In genomic region chr9:70402213-70402612, GRCh38 we compare ENCODE assay signal across 12 cellular contexts. TPM values are rescaled to one million over a fixed set of nuclear protein-coding genes. Genes with fewer than 3 reads are reported as not detected.
"Had no signal": no experiment of that assay in that cellular context is flagged by ENCODE, and none has a peak within 500 bp of the region (broad histone marks: within the 10 kb centered on the region; RNA-seq: fewer than 3 reads in every experiment).

No MANE protein-coding gene starts in this region.

- DNase-seq: activated CD4-positive, alpha-beta T cell treated with anti-CD3 and anti-CD28 coated beads, Interleukin-2, amount 10 ng/mL, durations not matched to agents 24 days and 14 days; activated gamma-delta T cell; activated T-cell treated with anti-CD3 and anti-CD28 coated beads, Interleukin-2, amount 50 U/mL, for 4 hours; heart right ventricle; left lung; pancreas; upper lobe of left lung had no signal

- H2AFZ ChIP-seq: neural progenitor cell had no signal

- H3K4me3 Mint-ChIP-seq: activated CD4-positive, alpha-beta T cell treated with anti-CD3 and anti-CD28 coated beads, Interleukin-2, amount 10 ng/mL, durations not matched to agents 24 days and 14 days; activated T-cell treated with anti-CD3 and anti-CD28 coated beads, Interleukin-2, amount 50 U/mL, for 4 hours; neural progenitor cell; T-helper 1 cell treated with Interleukin-12 subunit alpha and Interleukin-12 subunit beta and Interleukin-4 antibody, amounts not matched to agents 30 μg/mL and 1 μg/mL, for 36 hours; WTC11 had no signal

- H3K36me3 Mint-ChIP-seq: neural progenitor cell, WTC11 had no signal

- H3K4me3 ChIP-seq: cardiac muscle cell, heart right ventricle, left lung, neural progenitor cell, pancreas, skin epidermis, upper lobe of left lung had no signal

- H3K36me3 ChIP-seq: cardiac muscle cell, heart right ventricle, left lung, neural progenitor cell, pancreas, upper lobe of left lung had no signal

- H3K9me3 ChIP-seq: heart right ventricle, left lung, pancreas, upper lobe of left lung had no signal

- H3K27ac Mint-ChIP-seq: activated CD4-positive, alpha-beta T cell treated with anti-CD3 and anti-CD28 coated beads, Interleukin-2, amount 10 ng/mL, durations not matched to agents 24 days and 14 days; neural progenitor cell; T-helper 1 cell treated with Interleukin-12 subunit alpha and Interleukin-12 subunit beta and Interleukin-4 antibody, amounts not matched to agents 30 μg/mL and 1 μg/mL, for 36 hours; WTC11 had no signal

- H3K27me3 ChIP-seq: heart right ventricle, left lung, neural progenitor cell, pancreas, upper lobe of left lung had no signal

- H3K27ac ChIP-seq: cardiac muscle cell, neural progenitor cell had no signal

- H3K9me3 Mint-ChIP-seq: activated CD4-positive, alpha-beta T cell treated with anti-CD3 and anti-CD28 coated beads, Interleukin-2, amount 10 ng/mL, durations not matched to agents 24 days and 14 days; activated T-cell treated with anti-CD3 and anti-CD28 coated beads, Interleukin-2, amount 50 U/mL, for 4 hours; neural progenitor cell; T-helper 1 cell treated with Interleukin-12 subunit alpha and Interleukin-12 subunit beta and Interleukin-4 antibody, amounts not matched to agents 30 μg/mL and 1 μg/mL, for 36 hours; WTC11 had no signal

- H3K27me3 Mint-ChIP-seq: activated CD4-positive, alpha-beta T cell treated with anti-CD3 and anti-CD28 coated beads, Interleukin-2, amount 10 ng/mL, durations not matched to agents 24 days and 14 days had no signal

RNA-seq across cellular contexts. Expression of gene KLF9, which starts 12.2 kb away (rescaled TPM):
- polyA plus RNA-seq: cardiac muscle cell had no signal
